ENCODE assay signal across 12 cellular contexts in genomic region chr2:162074937-162075688, GRCh38. TPM values are rescaled to one million over a fixed set of nuclear protein-coding genes. Genes with fewer than 3 reads are reported as not detected.
DNase-seq lines count a peak whose midpoint lies in the region; ATAC-seq and TF ChIP-seq lines count a peak whose summit lies in the region.
"Had no signal": no experiment of that assay in that cellular context is flagged by ENCODE, and none has a peak within 500 bp of the region (broad histone marks: within the 10 kb centered on the region; RNA-seq: fewer than 3 reads in every experiment).

No MANE protein-coding gene starts in this region.

- DNase-seq in AG20443 (ENCODE audit: low spot score) (peak; percentile 32), ELR (ENCODE audit: low read depth) (peak; percentile 82), iris pigment epithelial cell (ENCODE audit: low read depth) (peak; percentile 81), G401 (ENCODE audit: low spot score) (no peak), AG08396 (ENCODE audit: low spot score) (no peak), MV-4-11 (lab: John Stamatoyannopoulos, UW) (no peak)
- DNase-seq: H7; NCI-H2081 treated with DMSO at 0.1 percent for 48 hours; SHP77; stimulated activated naive CD4-positive, alpha-beta T cell had no signal

- in situ Hi-C loops in G401 (cut with HindIII; ENCODE audit: low sequenced_read_pairs), result no loop called here

- ATAC-seq in SK-N-SH treated with all-trans-retinoic acid at 6 μM for 48 hours, result peak; percentile 10; the same call in 2 of the 3 replicates
- no peak for ATAC-seq in GM18520 (IDR thresholded peaks at IDR 0.05; ENCODE audit: unreplicated experiment)

TF ChIP-seq in SK-N-SH treated with all-trans-retinoic acid at 6 μM for 48 hours, 23 proteins besides CTCF, POLR2A, EP300 and RAD21:
- TF ChIP-seq ZC3H10 (CRISPR knock-in tag; IDR thresholded peaks at IDR 0.05), result no peak
- no peak for TF ChIP-seq TSHZ2 (CRISPR knock-in tag; IDR thresholded peaks at IDR 0.05)
- no peak for TF ChIP-seq PATZ1 (CRISPR knock-in tag; IDR thresholded peaks at IDR 0.05; ENCODE audit: borderline replicate concordance)
- TF ChIP-seq PPARA (CRISPR knock-in tag; IDR thresholded peaks at IDR 0.05; ENCODE audit: borderline replicate concordance), result no peak
- TF ChIP-seq RARB (CRISPR knock-in tag; IDR thresholded peaks at IDR 0.05), result no peak

RNA-seq across cellular contexts. Expression of gene DPP4, which starts 1.1 kb away (rescaled TPM):
- not detected in 2 replicates for total RNA-seq in G401 (2014; rRNA removed; shearing (Covaris generic))

Comparison
In these comparisons a context has a peak if more than half of its experiments do, and no peak if none do; other contexts are left out.
1. DNase-seq: peak in AG20443 (single experiment), ELR (single experiment) and iris pigment epithelial cell (single experiment); none in G401 (single experiment), AG08396 (single experiment) and MV-4-11 (single experiment).